22 cellular contexts compared by ENCODE assay signal in the genomic region with DNA sequence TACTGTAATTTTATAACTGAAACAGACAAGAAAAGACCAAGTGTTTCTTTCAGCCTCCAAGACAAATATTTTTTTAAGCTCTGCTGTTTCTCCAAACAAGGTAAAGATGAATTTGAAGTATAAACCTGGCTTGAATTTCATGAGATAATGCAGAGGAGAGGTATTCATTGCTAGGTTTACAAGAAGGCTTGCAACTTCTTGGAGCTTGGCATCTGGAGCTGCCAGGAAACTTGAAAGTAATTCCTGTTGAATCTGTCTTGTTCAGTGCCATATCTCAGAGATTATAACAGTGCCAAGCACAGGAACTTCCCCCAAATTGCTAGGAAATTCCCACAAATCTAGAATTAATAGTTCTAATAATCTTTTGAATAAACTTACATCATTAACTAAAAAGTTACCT.
"Had no signal": no experiment of that assay in that cellular context is flagged by ENCODE, and none has a peak within 500 bp of the region (broad histone marks: within the 10 kb centered on the region; RNA-seq: fewer than 3 reads in every experiment).

No MANE protein-coding gene starts in this region.

- DNase-seq: activated CD4-positive, alpha-beta T cell treated with anti-CD3 and anti-CD28 coated beads, Interleukin-2, amount 10 ng/mL, durations not matched to agents 24 days and 14 days; activated CD4-positive, CD25-positive, alpha-beta regulatory T cell; activated CD8-positive, alpha-beta memory T cell treated with anti-CD3 and anti-CD28 coated beads, Interleukin-2, amount 50 U/mL, for 4 hours; activated CD8-positive, alpha-beta T cell treated with anti-CD3 and anti-CD28 coated beads for 36 hours; activated effector memory CD4-positive, alpha-beta T cell treated with anti-CD3 and anti-CD28 coated beads, Interleukin-2, amount 50 U/mL, for 16 hours; activated naive CD4-positive, alpha-beta T cell treated with anti-CD3 and anti-CD28 coated beads, Interleukin-2, amount 50 U/mL, for 16 hours; activated T-cell treated with anti-CD3 and anti-CD28 coated beads, Interleukin-2, amount 50 U/mL, for 48 hours; body of pancreas; colonic mucosa; immature natural killer cell; kidney glomerular epithelial cell; left ventricle myocardium superior; naive thymus-derived CD4-positive, alpha-beta T cell; stimulated activated naive CD8-positive, alpha-beta T cell treated with anti-CD3 and anti-CD28 coated beads, Interleukin-15, Interleukin-2, amounts not matched to agents 100 U/mL and 50 U/mL, for 24 hours; substantia nigra; T-cell; T-helper 9 cell; tibial artery had no signal

- ATAC-seq: activated CD8-positive, alpha-beta T cell treated with anti-CD3 and anti-CD28 coated beads for 36 hours; body of pancreas; esophagus mucosa; left ventricle myocardium superior; naive thymus-derived CD4-positive, alpha-beta T cell; stimulated activated naive CD8-positive, alpha-beta T cell treated with anti-CD3 and anti-CD28 coated beads, Interleukin-15, Interleukin-2, amounts not matched to agents 100 U/mL and 50 U/mL, for 24 hours; T-cell had no signal

- H3K36me3 Mint-ChIP-seq: immature natural killer cell had no signal

- H3K4me1 ChIP-seq: colonic mucosa, parathyroid adenoma had no signal

- H3K9me3 Mint-ChIP-seq: immature natural killer cell had no signal

- FAIRE-seq: endometrium, urothelium cell line had no signal

- H3K4me3 ChIP-seq: body of pancreas, colonic mucosa, tibial artery had no signal

- H3K27ac Mint-ChIP-seq: activated CD4-positive, alpha-beta T cell treated with anti-CD3 and anti-CD28 coated beads, Interleukin-2, amount 10 ng/mL, durations not matched to agents 24 days and 14 days; T-cell had no signal

- H3K4me3 Mint-ChIP-seq: activated CD4-positive, alpha-beta T cell treated with anti-CD3 and anti-CD28 coated beads, Interleukin-2, amount 10 ng/mL, durations not matched to agents 24 days and 14 days; activated CD8-positive, alpha-beta T cell treated with anti-CD3 and anti-CD28 coated beads for 36 hours; immature natural killer cell; naive thymus-derived CD4-positive, alpha-beta T cell; T-cell had no signal

- H3K27ac ChIP-seq: body of pancreas, colonic mucosa, parathyroid adenoma, tibial artery had no signal

- H3K27me3 Mint-ChIP-seq: activated CD4-positive, alpha-beta T cell treated with anti-CD3 and anti-CD28 coated beads, Interleukin-2, amount 10 ng/mL, durations not matched to agents 24 days and 14 days; activated CD8-positive, alpha-beta T cell treated with anti-CD3 and anti-CD28 coated beads for 36 hours; naive thymus-derived CD4-positive, alpha-beta T cell; T-cell had no signal

- H3K36me3 ChIP-seq: colonic mucosa, tibial artery had no signal

- H3K27me3 ChIP-seq: body of pancreas, colonic mucosa, tibial artery had no signal

- H3K9me3 ChIP-seq: body of pancreas, colonic mucosa, tibial artery had no signal
